In genomic region chr2:207251022-207251421, GRCh38 we compare ENCODE assay signal across 18 cellular contexts.
"Had no signal": no experiment of that assay in that cellular context is flagged by ENCODE, and none has a peak within 500 bp of the region (broad histone marks: within the 10 kb centered on the region; RNA-seq: fewer than 3 reads in every experiment).

No MANE protein-coding gene starts in this region.

- H3K27ac ChIP-seq: ascending aorta, coronary artery, neutrophil, right atrium auricular region, tibial nerve, vagina had no signal

- H3K27me3 Mint-ChIP-seq: stimulated activated memory B cell treated with anti-CD40 and anti-IgM and Interleukin-4, amounts not matched to agents 10 μg/mL and 1 μg/mL and 100 μg/mL, for 72 hours had no signal

- DNase-seq: activated CD4-positive, CD25-positive, alpha-beta regulatory T cell; activated naive CD8-positive, alpha-beta T cell treated with anti-CD3 and anti-CD28 coated beads, Interleukin-2, amount 50 U/mL, for 24 hours; caudate nucleus; effector CD8-positive, alpha-beta T cell; hippocampal formation; naive thymus-derived CD4-positive, alpha-beta T cell; posterior cingulate gyrus had no signal

- H3K27me3 ChIP-seq: ascending aorta, neutrophil, right atrium auricular region, tibial nerve, vagina had no signal

- H3K27ac Mint-ChIP-seq: activated CD8-positive, alpha-beta memory T cell treated with anti-CD3 and anti-CD28 coated beads, Interleukin-2, amount 10 ng/mL, durations not matched to agents 7 days and 5 days; stimulated activated memory B cell treated with anti-CD40 and anti-IgM and Interleukin-4, amounts not matched to agents 10 μg/mL and 1 μg/mL and 100 μg/mL, for 72 hours; T-helper 1 cell treated with Interleukin-12 subunit alpha and Interleukin-12 subunit beta and Interleukin-4 antibody, amounts not matched to agents 30 μg/mL and 1 μg/mL, for 36 hours had no signal

- H3K9me3 ChIP-seq: ascending aorta, neutrophil, right atrium auricular region, tibial nerve, vagina had no signal

- H3K9me3 Mint-ChIP-seq: activated naive CD8-positive, alpha-beta T cell treated with anti-CD3 and anti-CD28 coated beads, Interleukin-2, amount 50 U/mL, for 24 hours; stimulated activated memory B cell treated with anti-CD40 and anti-IgM and Interleukin-4, amounts not matched to agents 10 μg/mL and 1 μg/mL and 100 μg/mL, for 72 hours; T-helper 1 cell treated with Interleukin-12 subunit alpha and Interleukin-12 subunit beta and Interleukin-4 antibody, amounts not matched to agents 30 μg/mL and 1 μg/mL, for 36 hours had no signal

- H3K36me3 ChIP-seq: ascending aorta, neutrophil, right atrium auricular region, tibial nerve, vagina had no signal

- FAIRE-seq: TTC549 had no signal

- H3K4me3 Mint-ChIP-seq: activated CD8-positive, alpha-beta memory T cell treated with anti-CD3 and anti-CD28 coated beads, Interleukin-2, amount 10 ng/mL, durations not matched to agents 7 days and 5 days; activated naive CD8-positive, alpha-beta T cell treated with anti-CD3 and anti-CD28 coated beads, Interleukin-2, amount 50 U/mL, for 24 hours; naive thymus-derived CD4-positive, alpha-beta T cell; stimulated activated memory B cell treated with anti-CD40 and anti-IgM and Interleukin-4, amounts not matched to agents 10 μg/mL and 1 μg/mL and 100 μg/mL, for 72 hours; T-helper 1 cell treated with Interleukin-12 subunit alpha and Interleukin-12 subunit beta and Interleukin-4 antibody, amounts not matched to agents 30 μg/mL and 1 μg/mL, for 36 hours had no signal

- H3K4me1 ChIP-seq: ascending aorta, vagina had no signal

- H3K4me3 ChIP-seq: ascending aorta, coronary artery, right atrium auricular region, smooth muscle cell, tibial nerve, vagina had no signal

- H3K4me2 ChIP-seq: smooth muscle cell had no signal

- H3K36me3 Mint-ChIP-seq: activated CD8-positive, alpha-beta memory T cell treated with anti-CD3 and anti-CD28 coated beads, Interleukin-2, amount 10 ng/mL, durations not matched to agents 7 days and 5 days; stimulated activated memory B cell treated with anti-CD40 and anti-IgM and Interleukin-4, amounts not matched to agents 10 μg/mL and 1 μg/mL and 100 μg/mL, for 72 hours had no signal

- ATAC-seq: naive thymus-derived CD4-positive, alpha-beta T cell; stimulated activated memory B cell treated with anti-CD40 and anti-IgM and Interleukin-4, amounts not matched to agents 10 μg/mL and 1 μg/mL and 100 μg/mL, for 72 hours had no signal
